ENCODE assay signal across 16 cellular contexts in genomic region chr4:81106150-81106549, GRCh38.
DNase-seq lines count a peak whose midpoint lies in the region; ATAC-seq and TF ChIP-seq lines count a peak whose summit lies in the region.
"Had no signal": no experiment of that assay in that cellular context is flagged by ENCODE, and none has a peak within 500 bp of the region (broad histone marks: within the 10 kb centered on the region; RNA-seq: fewer than 3 reads in every experiment).

No MANE protein-coding gene starts in this region.

- no peaks in the 10 kb centered on the region for H3K36me3 Mint-ChIP-seq in activated CD4-positive, alpha-beta T cell treated with anti-CD3 and anti-CD28 coated beads, Interleukin-2, amount 10 ng/mL, durations not matched to agents 7 days and 5 days (ENCODE audit: low read depth)
- peaks cover 5% of the 10 kb centered on the region for H3K36me3 Mint-ChIP-seq in glutamatergic neuron (ENCODE audit: unreplicated experiment)
- no peaks in the 10 kb centered on the region for H3K36me3 Mint-ChIP-seq in stimulated activated memory B cell treated with anti-CD40 and anti-IgM and Interleukin-4, amounts not matched to agents 10 μg/mL and 1 μg/mL and 100 μg/mL, for 72 hours
- H3K36me3 Mint-ChIP-seq: CD4-positive, CD25-positive, alpha-beta regulatory T cell; IgD-negative memory B cell had no signal

- DNase-seq in activated CD4-positive, alpha-beta T cell treated with anti-CD3 and anti-CD28 coated beads, Interleukin-2, amount 10 ng/mL, durations not matched to agents 7 days and 5 days, result no peak
- DNase-seq in activated CD4-positive, alpha-beta T cell treated with anti-CD3 and anti-CD28 coated beads, Interleukin-2, amount 50 U/mL, for 48 hours, result no peak
- DNase-seq in glutamatergic neuron, result no peak
- no peak for DNase-seq in T-helper 9 cell
- DNase-seq: 8988T; AML-193; CD4-positive, CD25-positive, alpha-beta regulatory T cell; DMS79; HCEC 1CT; HFFc6 had no signal

- ATAC-seq in HG03378 (IDR thresholded peaks at IDR 0.05; ENCODE audit: unreplicated experiment), result peak; percentile 68
- peak; percentile 55 for ATAC-seq in stimulated activated memory B cell treated with anti-CD40 and anti-IgM and Interleukin-4, amounts not matched to agents 10 μg/mL and 1 μg/mL and 100 μg/mL, for 72 hours
- ATAC-seq in HG03439 (IDR thresholded peaks at IDR 0.05; ENCODE audit: unreplicated experiment), result no peak
- no peak for ATAC-seq in GM21447 (IDR thresholded peaks at IDR 0.05; ENCODE audit: unreplicated experiment)
- ATAC-seq: GM12878 had no signal

- H3K4me3 Mint-ChIP-seq in activated CD4-positive, alpha-beta T cell treated with anti-CD3 and anti-CD28 coated beads, Interleukin-2, amount 10 ng/mL, durations not matched to agents 7 days and 5 days, result no peak overlapping the region
- H3K4me3 Mint-ChIP-seq in glutamatergic neuron (ENCODE audit: unreplicated experiment), result peak overlapping the region; percentile 12
- no peak overlapping the region for H3K4me3 Mint-ChIP-seq in stimulated activated memory B cell treated with anti-CD40 and anti-IgM and Interleukin-4, amounts not matched to agents 10 μg/mL and 1 μg/mL and 100 μg/mL, for 72 hours
- H3K4me3 Mint-ChIP-seq: CD4-positive, CD25-positive, alpha-beta regulatory T cell; HFFc6 had no signal

- no peaks in the 10 kb centered on the region for H3K9me3 Mint-ChIP-seq in activated CD4-positive, alpha-beta T cell treated with anti-CD3 and anti-CD28 coated beads, Interleukin-2, amount 10 ng/mL, durations not matched to agents 7 days and 5 days
- no peaks in the 10 kb centered on the region for H3K9me3 Mint-ChIP-seq in glutamatergic neuron (ENCODE audit: unreplicated experiment)
- peaks cover 4% of the 10 kb centered on the region for H3K9me3 Mint-ChIP-seq in stimulated activated memory B cell treated with anti-CD40 and anti-IgM and Interleukin-4, amounts not matched to agents 10 μg/mL and 1 μg/mL and 100 μg/mL, for 72 hours
- H3K9me3 Mint-ChIP-seq: CD4-positive, CD25-positive, alpha-beta regulatory T cell; HFFc6; IgD-negative memory B cell had no signal

- peaks cover 10% of the 10 kb centered on the region for H3K4me1 Mint-ChIP-seq in activated CD4-positive, alpha-beta T cell treated with anti-CD3 and anti-CD28 coated beads, Interleukin-2, amount 10 ng/mL, durations not matched to agents 7 days and 5 days
- H3K4me1 Mint-ChIP-seq in glutamatergic neuron (ENCODE audit: low read depth, unreplicated experiment), result no peaks in the 10 kb centered on the region
- H3K4me1 Mint-ChIP-seq in stimulated activated memory B cell treated with anti-CD40 and anti-IgM and Interleukin-4, amounts not matched to agents 10 μg/mL and 1 μg/mL and 100 μg/mL, for 72 hours, result peaks cover 15% of the 10 kb centered on the region
- H3K4me1 Mint-ChIP-seq: CD4-positive, CD25-positive, alpha-beta regulatory T cell had no signal

- POLR2A ChIA-PET in activated CD4-positive, alpha-beta T cell treated with anti-CD3 and anti-CD28 coated beads, Interleukin-2, amount 10 ng/mL, durations not matched to agents 7 days and 5 days (lab: Charles Lee), result no interaction called here

- TF ChIP-seq CTCF in glutamatergic neuron (IDR thresholded peaks at IDR 0.05; ENCODE audit: partially characterized antibody, unreplicated experiment), result no peak

- H3K27me3 Mint-ChIP-seq in activated CD4-positive, alpha-beta T cell treated with anti-CD3 and anti-CD28 coated beads, Interleukin-2, amount 10 ng/mL, durations not matched to agents 7 days and 5 days, result no peaks in the 10 kb centered on the region
- H3K27me3 Mint-ChIP-seq in glutamatergic neuron (ENCODE audit: unreplicated experiment), result no peaks in the 10 kb centered on the region
- no peaks in the 10 kb centered on the region for H3K27me3 Mint-ChIP-seq in stimulated activated memory B cell treated with anti-CD40 and anti-IgM and Interleukin-4, amounts not matched to agents 10 μg/mL and 1 μg/mL and 100 μg/mL, for 72 hours
- H3K27me3 Mint-ChIP-seq: CD4-positive, CD25-positive, alpha-beta regulatory T cell; IgD-negative memory B cell had no signal

- CTCF ChIA-PET in activated CD4-positive, alpha-beta T cell treated with anti-CD3 and anti-CD28 coated beads, Interleukin-2, amount 10 ng/mL, durations not matched to agents 7 days and 5 days (lab: Charles Lee), result no interaction called here

- H3K27ac Mint-ChIP-seq in activated CD4-positive, alpha-beta T cell treated with anti-CD3 and anti-CD28 coated beads, Interleukin-2, amount 10 ng/mL, durations not matched to agents 7 days and 5 days, result peak overlapping the region; percentile 9
- no peak overlapping the region for H3K27ac Mint-ChIP-seq in glutamatergic neuron (ENCODE audit: unreplicated experiment)
- H3K27ac Mint-ChIP-seq in stimulated activated memory B cell treated with anti-CD40 and anti-IgM and Interleukin-4, amounts not matched to agents 10 μg/mL and 1 μg/mL and 100 μg/mL, for 72 hours, result no peak overlapping the region
- H3K27ac Mint-ChIP-seq: HFFc6 had no signal

Comparison
In these comparisons a context has a peak if more than half of its experiments do, and no peak if none do; other contexts are left out.
1. ATAC-seq: peak in HG03378 (single experiment) and stimulated activated memory B cell treated with anti-CD40 and anti-IgM and Interleukin-4, amounts not matched to agents 10 μg/mL and 1 μg/mL and 100 μg/mL, for 72 hours (single experiment); none in HG03439 (single experiment) and GM21447 (single experiment).